30 cellular contexts compared by ENCODE assay signal in the genomic region with DNA sequence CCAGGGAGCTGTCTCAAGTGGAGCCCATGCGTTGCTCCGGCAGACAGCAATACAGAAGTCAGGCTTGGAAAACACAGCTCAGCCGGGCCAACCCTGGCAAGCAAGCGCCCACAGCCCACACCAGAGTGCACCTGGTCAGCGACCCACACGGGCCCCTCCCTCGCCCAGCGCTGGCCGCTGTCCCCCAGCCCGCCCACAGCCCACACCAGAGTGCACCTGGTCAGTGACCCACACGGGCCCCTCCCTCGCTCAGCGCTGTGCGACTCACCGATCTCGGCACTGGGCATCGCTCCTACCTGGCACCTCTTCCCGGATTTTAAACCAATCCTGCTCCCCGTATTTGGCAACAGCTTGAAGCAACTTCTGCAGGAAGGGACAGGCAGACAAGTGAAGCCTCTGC.
"Had no signal": no experiment of that assay in that cellular context is flagged by ENCODE, and none has a peak within 500 bp of the region (broad histone marks: within the 10 kb centered on the region; RNA-seq: fewer than 3 reads in every experiment).

No MANE protein-coding gene starts in this region.

- H3K36me3 ChIP-seq: ovary had no signal

- H3K9me3 Mint-ChIP-seq: naive thymus-derived CD4-positive, alpha-beta T cell; natural killer cell; nephron; stimulated activated memory B cell treated with anti-CD40 and anti-IgM and Interleukin-4, amounts not matched to agents 10 μg/mL and 1 μg/mL and 100 μg/mL, for 72 hours; stimulated activated naive CD8-positive, alpha-beta T cell treated with anti-CD3 and anti-CD28 coated beads, Interleukin-15, amount 100 ng/mL, for 72 hours; type B pancreatic cell had no signal

- H2AFZ ChIP-seq: parathyroid adenoma had no signal

- H3K27ac Mint-ChIP-seq: naive thymus-derived CD4-positive, alpha-beta T cell; natural killer cell; nephron; progenitor cell of endocrine pancreas; stimulated activated memory B cell treated with anti-CD40 and anti-IgM and Interleukin-4, amounts not matched to agents 10 μg/mL and 1 μg/mL and 100 μg/mL, for 72 hours; type B pancreatic cell had no signal

- H3K4me3 ChIP-seq: ovary, psoas muscle, skin epidermis, smooth muscle cell, spleen, suprapubic skin, testis, tibial artery, transverse colon, vagina had no signal

- H3K27me3 ChIP-seq: ovary, spleen, suprapubic skin, testis, tibial artery, transverse colon, vagina had no signal

- DNase-seq: naive thymus-derived CD4-positive, alpha-beta T cell; natural killer cell; occipital lobe; ovary; posterior cingulate gyrus; spleen; stimulated activated CD4-positive, alpha-beta T cell treated with anti-CD3 and anti-CD28 coated beads, Interleukin-12 subunit alpha, Interleukin-12 subunit beta, amount 100 ng/mL, for 4 hours; stimulated activated CD4-positive, alpha-beta T cell treated with anti-CD3 and anti-CD28 coated beads, Interleukin-1b, Interleukin-23, amount 100 ng/mL, for 48 hours; stimulated activated CD4-positive, alpha-beta T cell treated with anti-CD3 and anti-CD28 coated beads, Interleukin-4, amount 100 ng/mL, for 1 hour; stimulated activated CD4-positive, alpha-beta T cell treated with anti-CD3 and anti-CD28 coated beads, Interleukin-4, amount 100 ng/mL, for 4 hours; stimulated activated CD8-positive, alpha-beta memory T cell treated with anti-CD3 and anti-CD28 coated beads, Interleukin-4, amount 100 ng/mL, for 48 hours; stimulated activated naive CD4-positive, alpha-beta T cell; stimulated activated naive CD8-positive, alpha-beta T cell treated with anti-CD3 and anti-CD28 coated beads, Interleukin-15, amount 100 ng/mL, for 72 hours; stimulated activated naive CD8-positive, alpha-beta T cell treated with anti-CD3 and anti-CD28 coated beads, Interleukin-15, Interleukin-2, amounts not matched to agents 100 U/mL and 50 U/mL, for 24 hours; substantia nigra; testis; tibial artery; transverse colon had no signal

- ATAC-seq: naive thymus-derived CD4-positive, alpha-beta T cell; natural killer cell; psoas muscle; sciatic nerve; stimulated activated memory B cell treated with anti-CD40 and anti-IgM and Interleukin-4, amounts not matched to agents 10 μg/mL and 1 μg/mL and 100 μg/mL, for 72 hours; stimulated activated naive CD8-positive, alpha-beta T cell treated with anti-CD3 and anti-CD28 coated beads, Interleukin-15, amount 100 ng/mL, for 72 hours; stimulated activated naive CD8-positive, alpha-beta T cell treated with anti-CD3 and anti-CD28 coated beads, Interleukin-15, Interleukin-2, amounts not matched to agents 100 U/mL and 50 U/mL, for 24 hours had no signal

- H3K27me3 Mint-ChIP-seq: naive thymus-derived CD4-positive, alpha-beta T cell; progenitor cell of endocrine pancreas; stimulated activated memory B cell treated with anti-CD40 and anti-IgM and Interleukin-4, amounts not matched to agents 10 μg/mL and 1 μg/mL and 100 μg/mL, for 72 hours; stimulated activated naive CD8-positive, alpha-beta T cell treated with anti-CD3 and anti-CD28 coated beads, Interleukin-15, amount 100 ng/mL, for 72 hours; type B pancreatic cell had no signal

- H3K4me3 Mint-ChIP-seq: natural killer cell; nephron; stimulated activated memory B cell treated with anti-CD40 and anti-IgM and Interleukin-4, amounts not matched to agents 10 μg/mL and 1 μg/mL and 100 μg/mL, for 72 hours; stimulated activated naive CD8-positive, alpha-beta T cell treated with anti-CD3 and anti-CD28 coated beads, Interleukin-15, amount 100 ng/mL, for 72 hours; type B pancreatic cell had no signal

- FAIRE-seq: urothelium cell line had no signal

- H3K4me2 ChIP-seq: smooth muscle cell had no signal

- H3K9ac ChIP-seq: parathyroid adenoma had no signal

- H3K27ac ChIP-seq: ovary, parathyroid adenoma, psoas muscle, skin epidermis, spleen, suprapubic skin, testis, tibial artery, transverse colon, vagina had no signal

- H3K79me2 ChIP-seq: parathyroid adenoma had no signal

- H3K4me1 Mint-ChIP-seq: nephron; stimulated activated memory B cell treated with anti-CD40 and anti-IgM and Interleukin-4, amounts not matched to agents 10 μg/mL and 1 μg/mL and 100 μg/mL, for 72 hours had no signal

- H3K4me1 ChIP-seq: parathyroid adenoma, psoas muscle, spleen, suprapubic skin, testis, tibial artery, transverse colon, vagina had no signal

- H3K9me3 ChIP-seq: ovary, psoas muscle, spleen, suprapubic skin, testis, tibial artery, transverse colon, vagina had no signal
